In genomic region chr5:72138943-72139467, GRCh38 we compare ENCODE assay signal across 8 cellular contexts. TPM values are rescaled to one million over a fixed set of nuclear protein-coding genes. Genes with fewer than 3 reads are reported as not detected.
DNase-seq lines count a peak whose midpoint lies in the region; ATAC-seq and TF ChIP-seq lines count a peak whose summit lies in the region.

No MANE protein-coding gene starts in this region.

- peak overlapping the region in 15 of 59 donors; percentile 8 to 60 (median 18) for H3K27ac ChIP-seq in dorsolateral prefrontal cortex

- intact Hi-C loops in dorsolateral prefrontal cortex (cut with DNase I), result loop anchor here in 1 of 2 donors (2.0 to 10.0 kb wide), 2 partner anchors 46 to 106 kb away; no protein-coding TSS in a partner anchor

- TF ChIP-seq CTCF in dorsolateral prefrontal cortex (IDR thresholded peaks at IDR 0.05 in 54 of 56, conservative IDR thresholded peaks at IDR 0.05 in 2 of 56; ENCODE audit: low read depth in 1 of 56, partially characterized antibody in 56 of 56), result no peak

- no peaks in the 10 kb centered on the region for H3K27me3 ChIP-seq in dorsolateral prefrontal cortex

- no peak overlapping the region for H3K4me3 ChIP-seq in dorsolateral prefrontal cortex

- peak; percentile 74 for ATAC-seq in HG02885 (IDR thresholded peaks at IDR 0.05; ENCODE audit: poor library complexity, unreplicated experiment)
- no peak for ATAC-seq in GM19395 (IDR thresholded peaks at IDR 0.05; ENCODE audit: unreplicated experiment)

- DNase-seq in COLO829 (ENCODE audit: low spot score) (peak; percentile 36), kidney tubule cell (ENCODE audit: low spot score) (peak; percentile 85), cortex of kidney (lab: John Stamatoyannopoulos, UW) (no peak), C1 segment of cervical spinal cord (lab: John Stamatoyannopoulos, UW) (no peak), dorsolateral prefrontal cortex (no peak)
- DNase-seq in activated T-cell treated with anti-CD3 and anti-CD28 coated beads, Interleukin-2, amount 50 U/mL, for 48 hours, result peak; percentile 37 to 46

RNA-seq across cellular contexts. Expression of gene MAP1B, which starts 31.7 kb away (rescaled TPM):
- total RNA-seq in dorsolateral prefrontal cortex, result 1,000 to 10,000 TPM in 95 of 120 experiments, 100 to 1,000 TPM in 25; 523 to 1,758 (median 1,258) TPM

Comparison
In these comparisons a context has a peak if more than half of its experiments do, and no peak if none do; other contexts are left out.
1. DNase-seq: peak in COLO829 (single experiment), activated T-cell treated with anti-CD3 and anti-CD28 coated beads, Interleukin-2, amount 50 U/mL, for 48 hours (2 of 2) and kidney tubule cell (single experiment); none in cortex of kidney (single experiment), C1 segment of cervical spinal cord (0 of 14) and dorsolateral prefrontal cortex (0 of 10).